Comparison of ENCODE assay signal across 8 cellular contexts in the genomic region with DNA sequence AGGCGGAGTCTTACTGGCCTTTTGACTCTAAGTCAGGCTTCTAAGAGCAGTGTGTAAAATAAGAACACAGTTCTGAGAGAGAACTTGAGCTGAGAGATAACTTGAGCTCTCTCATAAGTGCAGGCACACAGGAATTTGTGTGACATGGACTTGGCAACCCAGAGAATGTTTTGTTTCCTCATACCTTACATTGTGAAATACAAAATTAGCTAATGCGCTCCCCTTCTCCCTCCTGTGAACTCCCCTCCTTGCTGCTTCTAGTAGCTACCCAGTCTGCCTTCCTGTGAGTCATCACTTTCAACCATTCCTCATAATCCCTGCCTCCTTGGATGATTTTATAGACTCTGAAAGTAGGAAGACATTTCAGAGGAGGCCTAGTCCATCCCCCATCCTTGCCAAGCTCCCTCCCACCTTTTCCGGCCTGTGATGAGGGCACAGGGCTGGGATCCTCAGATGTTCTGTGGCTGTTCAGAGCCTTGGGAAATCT. TPM values are rescaled to one million over a fixed set of nuclear protein-coding genes. Genes with fewer than 3 reads are reported as not detected.
A peak's percentile ranks its signal among the peaks of the same experiment; 100 is the strongest.
DNase-seq lines count a peak whose midpoint lies in the region; ATAC-seq and TF ChIP-seq lines count a peak whose summit lies in the region.

No MANE protein-coding gene starts in this region.

- peaks cover 0 to 3% (median 0%) of the 10 kb centered on the region in 11 donors for H3K9me3 Mint-ChIP-seq in naive thymus-derived CD4-positive, alpha-beta T cell
- peaks cover 16% of the 10 kb centered on the region for H3K9me3 Mint-ChIP-seq in endodermal cell

- H3K4me3 Mint-ChIP-seq in naive thymus-derived CD4-positive, alpha-beta T cell, result no peak overlapping the region
- no peak overlapping the region for H3K4me3 Mint-ChIP-seq in endodermal cell

- intact Hi-C loops in naive thymus-derived CD4-positive, alpha-beta T cell (cut with micrococcal nuclease), result no loop called here

- H3K9ac ChIP-seq in endodermal cell (ENCODE audit: extremely low read depth, low read length, poor library complexity, severe bottlenecking), result no peak overlapping the region

- no peaks in the 10 kb centered on the region for H3K9me3 ChIP-seq in naive thymus-derived CD4-positive, alpha-beta T cell (ENCODE audit: control insufficient read depth in 2 of 3, low read length in 3 of 3)
- H3K9me3 ChIP-seq in endodermal cell (ENCODE audit: control insufficient read depth, low read length), result peaks cover 10% of the 10 kb centered on the region

- 89 to 100% methylated on average over 3 of the region's 3 CpGs for WGBS in endodermal cell (ENCODE audit: insufficient coverage in 1 of 2, insufficient read length in 1 of 2), 2 experiments

- ATAC-seq in naive thymus-derived CD4-positive, alpha-beta T cell, result peak; percentile 79
- ATAC-seq in HG02588 (IDR thresholded peaks at IDR 0.05; ENCODE audit: unreplicated experiment), result no peak

- no peak overlapping the region for H3K27ac ChIP-seq in naive thymus-derived CD4-positive, alpha-beta T cell (ENCODE audit: low read depth, low read length)
- H3K27ac ChIP-seq in endodermal cell (ENCODE audit: low read depth, low read length), result no peak overlapping the region

- DNase-seq in AG20443 (ENCODE audit: low spot score), result peak; percentile 96
- DNase-seq in NCI-H460 (ENCODE audit: extremely low read depth, low read depth), result peak; percentile 83
- DNase-seq in epidermal melanocyte (ENCODE audit: insufficient read length, low spot score), result peak; percentile 56
- DNase-seq in naive thymus-derived CD4-positive, alpha-beta T cell, result no peak
- DNase-seq in endodermal cell, result no peak
- DNase-seq in activated CD4-positive, alpha-beta T cell treated with anti-CD3 and anti-CD28 coated beads for 4 hours, result no peak
- DNase-seq in NCI-H345 treated with DMSO at 0.1 percent for 48 hours (lab: John Stamatoyannopoulos, UW; ENCODE audit: unreplicated experiment), result no peak

- H3K27me3 ChIP-seq in naive thymus-derived CD4-positive, alpha-beta T cell (ENCODE audit: control insufficient read depth in 2 of 2, insufficient read depth in 2 of 2, low read length in 2 of 2), result no peaks in the 10 kb centered on the region
- H3K27me3 ChIP-seq in endodermal cell (ENCODE audit: control insufficient read depth, insufficient read depth, low read length, poor library complexity, severe bottlenecking), result no peaks in the 10 kb centered on the region

- TF ChIP-seq CTCF in endodermal cell (conservative IDR thresholded peaks at IDR 0.05), result no peak

- CTCF ChIA-PET in naive thymus-derived CD4-positive, alpha-beta T cell (lab: Charles Lee), result interaction anchor here (0.6 kb wide), 1 partner anchor 354 kb away, joined by 5 read pairs; no protein-coding TSS in a partner anchor

- H3K36me3 Mint-ChIP-seq in naive thymus-derived CD4-positive, alpha-beta T cell, result no peaks in the 10 kb centered on the region
- H3K36me3 Mint-ChIP-seq in endodermal cell (ENCODE audit: low read depth), result no peaks in the 10 kb centered on the region

- peaks cover 0 to 8% (median 5%) of the 10 kb centered on the region in 5 donors for H3K27me3 Mint-ChIP-seq in naive thymus-derived CD4-positive, alpha-beta T cell
- H3K27me3 Mint-ChIP-seq in endodermal cell (ENCODE audit: insufficient read depth), result peaks cover 19% of the 10 kb centered on the region

- H3K4me3 ChIP-seq in naive thymus-derived CD4-positive, alpha-beta T cell (ENCODE audit: low read length), result no peak overlapping the region
- no peak overlapping the region for H3K4me3 ChIP-seq in endodermal cell (ENCODE audit: low read length)

- no peaks in the 10 kb centered on the region for H3K4me1 Mint-ChIP-seq in naive thymus-derived CD4-positive, alpha-beta T cell
- no peaks in the 10 kb centered on the region for H3K4me1 Mint-ChIP-seq in endodermal cell

- no peaks in the 10 kb centered on the region for H3K36me3 ChIP-seq in naive thymus-derived CD4-positive, alpha-beta T cell (ENCODE audit: control insufficient read depth in 2 of 3, insufficient read depth in 3 of 3, low read length in 3 of 3)
- H3K36me3 ChIP-seq in endodermal cell (ENCODE audit: control insufficient read depth, insufficient read depth, low read length), result no peaks in the 10 kb centered on the region

- POLR2A ChIA-PET in naive thymus-derived CD4-positive, alpha-beta T cell (lab: Charles Lee), result no interaction called here

- H3K27ac Mint-ChIP-seq in naive thymus-derived CD4-positive, alpha-beta T cell, result peak overlapping the region in 1 of 9 donors; percentile 31
- no peak overlapping the region for H3K27ac Mint-ChIP-seq in endodermal cell

- no peaks in the 10 kb centered on the region for H3K4me1 ChIP-seq in naive thymus-derived CD4-positive, alpha-beta T cell (ENCODE audit: control insufficient read depth in 2 of 2, insufficient read depth in 2 of 2, low read length in 2 of 2)
- H3K4me1 ChIP-seq in endodermal cell (ENCODE audit: control insufficient read depth, insufficient read depth, low read length), result no peaks in the 10 kb centered on the region

RNA-seq across cellular contexts. Expression of a gene that starts 22.6 kb away (rescaled TPM):
- not detected in 2 replicates for total RNA-seq in NCI-H460 (2014; rRNA removed; shearing (Covaris generic))
- polyA plus RNA-seq in NCI-H460 (2014; cell fraction: nucleus; rRNA removed), result not detected in 2 replicates
- not detected for total RNA-seq in naive thymus-derived CD4-positive, alpha-beta T cell
- under 1 TPM in 1 of 2 donors, not detected in 1; 0.02 TPM for polyA plus RNA-seq in naive thymus-derived CD4-positive, alpha-beta T cell
- 1 to 10 TPM in 1 of 2 donors, under 1 TPM in 1; 0.35 to 1.7 TPM for total RNA-seq in endodermal cell
- 0.14 TPM for polyA plus RNA-seq in endodermal cell (2013, experiment 1 of 2)
- polyA plus RNA-seq in endodermal cell (2013, experiment 2 of 2), result 0.17 TPM

RNA-seq across cellular contexts. Expression of a gene that starts 27.0 kb away (rescaled TPM):
- total RNA-seq in NCI-H460 (2014; rRNA removed; shearing (Covaris generic)), result 25.1 and 30.5 TPM in 2 replicates
- 43.0 and 56.7 TPM in 2 replicates for polyA plus RNA-seq in NCI-H460 (2014; cell fraction: nucleus; rRNA removed)
- 10 to 100 TPM; 54.0 to 65.0 (median 55.9) TPM for total RNA-seq in naive thymus-derived CD4-positive, alpha-beta T cell
- polyA plus RNA-seq in naive thymus-derived CD4-positive, alpha-beta T cell, result 10 to 100 TPM; 13.5 to 22.7 TPM
- total RNA-seq in endodermal cell, result 10 to 100 TPM; 34.8 to 42.3 TPM
- polyA plus RNA-seq in endodermal cell (2013, experiment 1 of 2), result 33.5 TPM
- 31.2 TPM for polyA plus RNA-seq in endodermal cell (2013, experiment 2 of 2)

Comparison
In these comparisons a context has a peak if more than half of its experiments do, and no peak if none do; other contexts are left out.
1. DNase-seq: peak in AG20443 (single experiment), NCI-H460 (single experiment) and epidermal melanocyte (single experiment); none in naive thymus-derived CD4-positive, alpha-beta T cell (0 of 9), endodermal cell (single experiment), activated CD4-positive, alpha-beta T cell treated with anti-CD3 and anti-CD28 coated beads for 4 hours (0 of 2) and NCI-H345 treated with DMSO at 0.1 percent for 48 hours (single experiment).